In the genomic region with DNA sequence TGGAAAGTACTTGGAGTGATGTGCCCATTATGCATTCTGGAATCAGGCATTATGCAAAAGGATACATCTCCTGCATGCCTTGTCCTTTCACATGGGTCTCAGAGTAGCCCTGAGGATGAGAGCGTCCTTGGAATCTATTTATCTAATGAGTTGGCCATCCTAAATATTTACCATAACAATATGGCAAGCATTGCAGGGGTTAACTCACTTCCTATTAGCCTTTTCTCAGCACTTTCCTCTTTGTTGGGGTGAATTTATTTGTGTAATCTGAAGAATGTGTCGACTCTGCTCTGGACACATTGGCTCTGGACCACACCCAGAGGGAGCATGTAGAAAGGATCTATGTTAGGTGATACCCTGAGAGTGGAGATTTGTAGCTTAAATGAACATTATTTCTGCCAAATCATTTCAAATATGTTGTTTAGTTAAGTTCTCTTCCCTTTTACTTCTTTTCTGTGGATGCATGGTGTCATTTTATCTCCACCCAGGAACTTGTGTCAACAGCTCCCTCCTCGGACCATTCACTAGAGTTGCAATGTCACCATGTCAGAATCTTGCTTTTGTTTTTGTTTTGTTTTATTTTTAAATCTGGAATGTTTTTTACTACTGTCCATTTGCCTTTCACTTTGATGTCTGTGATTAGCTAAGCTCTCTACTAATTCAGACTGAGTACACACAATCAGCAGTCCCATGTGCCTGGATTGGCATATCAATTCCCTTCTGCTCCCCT, we compare ENCODE assay signal across 12 cellular contexts.
DNase-seq lines count a peak whose midpoint lies in the region; ATAC-seq and TF ChIP-seq lines count a peak whose summit lies in the region.
"Had no signal": no experiment of that assay in that cellular context is flagged by ENCODE, and none has a peak within 500 bp of the region (broad histone marks: within the 10 kb centered on the region; RNA-seq: fewer than 3 reads in every experiment).

No MANE protein-coding gene starts in this region.

- H3K36me3 ChIP-seq in ES-I3 (ENCODE audit: insufficient read depth, low read length) (no peaks in the 10 kb centered on the region), IMR-90 (ENCODE audit: control insufficient read depth, insufficient read depth, low read length) (no peaks in the 10 kb centered on the region), mammary epithelial cell (ENCODE audit: insufficient read depth, low read length) (no peaks in the 10 kb centered on the region), body of pancreas (replicated peaks in 1 of 2; ENCODE audit: insufficient read depth in 1 of 2, low read depth in 2 of 2) (no peaks in the 10 kb centered on the region)
- H3K36me3 ChIP-seq: neutrophil had no signal

- H3K14ac ChIP-seq in IMR-90 (replicated peaks; ENCODE audit: low read depth, low read length), result no peak overlapping the region

- CTCF ChIA-PET in IMR-90 (lab: Yijun Ruan, JAX) (interaction anchor here (0.5 kb wide), 1 partner anchor 365 kb away, joined by 5 read pairs; no protein-coding TSS in a partner anchor), mammary epithelial cell (lab: Charles Lee; ENCODE audit: low non-redundant PET) (interaction anchor here (0.7 kb wide), 1 partner anchor 542 kb away, joined by 3 read pairs; no protein-coding TSS in a partner anchor)
- CTCF ChIA-PET in activated CD4-positive, alpha-beta T cell treated with anti-CD3 and anti-CD28 coated beads for 36 hours (lab: Charles Lee), result no interaction called here

- 0 out of 2 replicates have a peak, but pooled peaks have one; percentile 7 for TF ChIP-seq CTCF in IMR-90 (conservative IDR thresholded peaks at IDR 0.05; ENCODE audit: low read depth, low read length)
- TF ChIP-seq CTCF in mammary epithelial cell (conservative IDR thresholded peaks at IDR 0.05 in 1 of 2, IDR thresholded peaks at IDR 0.05 in 1 of 2; ENCODE audit: extremely low read depth in 1 of 2, insufficient read depth in 1 of 2, low read depth in 1 of 2, low read length in 2 of 2), result peak; percentile 21 to 49
- peak; percentile 29 to 52 (median 39) for TF ChIP-seq CTCF in nephron (IDR thresholded peaks at IDR 0.05; ENCODE audit: unreplicated experiment in 3 of 3)
- no peak for TF ChIP-seq CTCF in body of pancreas (IDR thresholded peaks at IDR 0.05)

- H3K4me2 ChIP-seq in IMR-90 (ENCODE audit: low read depth, low read length) (no peak overlapping the region), mammary epithelial cell (ENCODE audit: insufficient read depth, low read depth, low read length) (no peak overlapping the region)
- H3K4me2 ChIP-seq: KMS-11 had no signal

- no peaks in the 10 kb centered on the region for H3K79me1 ChIP-seq in IMR-90 (ENCODE audit: low read depth in 1 of 2, low read length in 2 of 2)

- TF ChIP-seq RAD21 in IMR-90 (IDR thresholded peaks at IDR 0.05; ENCODE audit: low read length), result peak; percentile 25

- H3K79me2 ChIP-seq in mammary epithelial cell (ENCODE audit: insufficient read depth, low read length), result no peaks in the 10 kb centered on the region

- no peak overlapping the region for H3K56ac ChIP-seq in IMR-90 (ENCODE audit: extremely low read depth, insufficient read depth, low read length)

- no peak overlapping the region for H2BK20ac ChIP-seq in IMR-90 (ENCODE audit: low read depth, low read length)

- peak; percentile 0 for DNase-seq in IMR-90
- DNase-seq in mammary epithelial cell, result peak; percentile 17
- no peak for DNase-seq in activated naive CD4-positive, alpha-beta T cell treated with Interleukin-2 at 50 U/mL for 16 hours
- no peak for DNase-seq in body of pancreas
- no peak for DNase-seq in activated CD4-positive, alpha-beta T cell treated with anti-CD3 and anti-CD28 coated beads for 36 hours

- no peak overlapping the region for H2BK15ac ChIP-seq in IMR-90 (ENCODE audit: low read depth, low read length)

- no peaks in the 10 kb centered on the region for H3K27me3 ChIP-seq in IMR-90 (ENCODE audit: control insufficient read depth, insufficient read depth, low read length)
- H3K27me3 ChIP-seq in mammary epithelial cell (ENCODE audit: insufficient read depth, low read length), result peaks cover 6% of the 10 kb centered on the region
- H3K27me3 ChIP-seq in body of pancreas, result no peaks in the 10 kb centered on the region
- H3K27me3 ChIP-seq: neutrophil had no signal

- H3K4ac ChIP-seq in IMR-90 (ENCODE audit: low read depth, low read length), result no peak overlapping the region

- no peak overlapping the region for H3K27ac ChIP-seq in IMR-90 (ENCODE audit: insufficient read depth, low read length)
- H3K27ac ChIP-seq in mammary epithelial cell (ENCODE audit: insufficient read depth, low read depth, low read length), result no peak overlapping the region
- H3K27ac ChIP-seq in body of pancreas, result no peak overlapping the region
- H3K27ac ChIP-seq: KMS-11, neutrophil had no signal

- no TSS peak for BruUV-seq in IMR-90 (replicated peaks; lab: Mats Ljungman, UMichigan)
- BruUV-seq in mammary epithelial cell (replicated peaks; lab: Mats Ljungman, UMichigan), result no TSS peak

- H3K36me3 Mint-ChIP-seq in nephron (ENCODE audit: low read depth), result no peaks in the 10 kb centered on the region
- no peaks in the 10 kb centered on the region for H3K36me3 Mint-ChIP-seq in activated CD4-positive, alpha-beta T cell treated with anti-CD3 and anti-CD28 coated beads for 36 hours (ENCODE audit: low read depth)

- peak overlapping the region; percentile 13 for H3K9ac ChIP-seq in ES-I3 (ENCODE audit: low read depth, low read length)
- H3K9ac ChIP-seq in IMR-90 (ENCODE audit: low read depth, low read length), result no peak overlapping the region
- H3K9ac ChIP-seq in mammary epithelial cell (ENCODE audit: insufficient read depth, low read length), result no peak overlapping the region
- H3K9ac ChIP-seq: KMS-11 had no signal

- H4K8ac ChIP-seq in IMR-90 (ENCODE audit: low read depth in 2 of 2, low read length in 2 of 2), result no peak overlapping the region

- H3K9me3 ChIP-seq in ES-I3 (ENCODE audit: control insufficient read depth, insufficient read depth, low read length) (no peaks in the 10 kb centered on the region), IMR-90 (ENCODE audit: control insufficient read depth, insufficient read depth, low read length) (no peaks in the 10 kb centered on the region), mammary epithelial cell (replicated peaks; ENCODE audit: insufficient read depth, low read length) (no peaks in the 10 kb centered on the region), body of pancreas (no peaks in the 10 kb centered on the region)
- H3K9me3 ChIP-seq: neutrophil had no signal

- no peak overlapping the region for H2BK120ac ChIP-seq in IMR-90 (ENCODE audit: low read depth, low read length)

- no peaks in the 10 kb centered on the region for H4K20me1 ChIP-seq in IMR-90 (ENCODE audit: insufficient read depth, low read length)
- no peaks in the 10 kb centered on the region for H4K20me1 ChIP-seq in mammary epithelial cell (ENCODE audit: insufficient read depth, low read length)

- no peaks in the 10 kb centered on the region for H3K9me1 ChIP-seq in IMR-90 (ENCODE audit: insufficient read depth, low read length)

- no peak overlapping the region for H3K4me3 Mint-ChIP-seq in nephron
- H3K4me3 Mint-ChIP-seq in activated CD4-positive, alpha-beta T cell treated with anti-CD3 and anti-CD28 coated beads for 36 hours, result no peak overlapping the region
- H3K4me3 Mint-ChIP-seq: T-helper 2 cell treated with Interferon-gamma antibody and Interleukin-4, amounts not matched to agents 5 μg/mL and 100 μg/mL, for 36 hours had no signal

- POLR2A ChIA-PET in IMR-90 (lab: Charles Lee; ENCODE audit: unreplicated experiment), result no interaction called here
- POLR2A ChIA-PET in activated CD4-positive, alpha-beta T cell treated with anti-CD3 and anti-CD28 coated beads for 36 hours (lab: Charles Lee), result no interaction called here

- no peak overlapping the region for H3K23ac ChIP-seq in IMR-90 (ENCODE audit: low read depth, low read length)

- H3K4me1 Mint-ChIP-seq in nephron, result peaks cover 18% of the 10 kb centered on the region
- H3K4me1 Mint-ChIP-seq in activated CD4-positive, alpha-beta T cell treated with anti-CD3 and anti-CD28 coated beads for 36 hours, result no peaks in the 10 kb centered on the region

- H3K18ac ChIP-seq in IMR-90 (ENCODE audit: low read depth, low read length), result no peak overlapping the region

- no peak overlapping the region for H4K91ac ChIP-seq in IMR-90 (ENCODE audit: insufficient read depth, low read depth, low read length)

- ATAC-seq in IMR-90 (ENCODE audit: low read depth), result no peak
- no peak for ATAC-seq in body of pancreas
- ATAC-seq in HG02870 (IDR thresholded peaks at IDR 0.05; ENCODE audit: unreplicated experiment), result no peak
- no peak for ATAC-seq in activated CD4-positive, alpha-beta T cell treated with anti-CD3 and anti-CD28 coated beads for 36 hours

- no peaks in the 10 kb centered on the region for H3K9me3 Mint-ChIP-seq in nephron
- H3K9me3 Mint-ChIP-seq in activated CD4-positive, alpha-beta T cell treated with anti-CD3 and anti-CD28 coated beads for 36 hours (ENCODE audit: low read depth), result no peaks in the 10 kb centered on the region
- H3K9me3 Mint-ChIP-seq: activated T-helper 2 cell treated with anti-CD3 and anti-CD28 coated beads, Interferon-gamma antibody, Interleukin-2, Interleukin-4, amounts not matched to agents 10 μg/mL and 5 μg/mL and 100 μg/mL, durations not matched to agents 14 hours and 24 hours and 36 hours; T-helper 2 cell treated with Interferon-gamma antibody and Interleukin-4, amounts not matched to agents 5 μg/mL and 100 μg/mL, for 36 hours had no signal

- dilution Hi-C loops in IMR-90 (cut with HindIII; ENCODE audit: low sequenced_read_pairs, unreplicated experiment) (no loop called here), mammary epithelial cell (cut with HindIII; ENCODE audit: low sequenced_read_pairs) (no loop called here)

- no peak overlapping the region for H2BK5ac ChIP-seq in IMR-90 (ENCODE audit: low read depth, low read length, poor library complexity, severe bottlenecking)

- H4K5ac ChIP-seq in IMR-90 (ENCODE audit: low read depth, low read length), result no peak overlapping the region

- H3K4me1 ChIP-seq in ES-I3 (ENCODE audit: insufficient read depth, low read length) (peaks cover 79% of the 10 kb centered on the region), IMR-90 (ENCODE audit: control insufficient read depth, insufficient read depth, low read length) (no peaks in the 10 kb centered on the region), mammary epithelial cell (ENCODE audit: insufficient read depth, low read length) (no peaks in the 10 kb centered on the region), body of pancreas (no peaks in the 10 kb centered on the region)

- H2AK5ac ChIP-seq in IMR-90 (ENCODE audit: low read depth, low read length), result no peak overlapping the region

- TF ChIP-seq POLR2A in IMR-90 (IDR thresholded peaks at IDR 0.05; ENCODE audit: low read depth, low read length) (no peak), body of pancreas (IDR thresholded peaks at IDR 0.05) (no peak)

- no peak overlapping the region for H3K27ac Mint-ChIP-seq in nephron
- no peak overlapping the region for H3K27ac Mint-ChIP-seq in activated CD4-positive, alpha-beta T cell treated with anti-CD3 and anti-CD28 coated beads for 36 hours
- H3K27ac Mint-ChIP-seq: activated T-helper 2 cell treated with anti-CD3 and anti-CD28 coated beads, Interferon-gamma antibody, Interleukin-2, Interleukin-4, amounts not matched to agents 10 μg/mL and 5 μg/mL and 100 μg/mL, durations not matched to agents 14 hours and 24 hours and 36 hours; T-helper 2 cell treated with Interferon-gamma antibody and Interleukin-4, amounts not matched to agents 5 μg/mL and 100 μg/mL, for 36 hours had no signal

- peaks cover 10% of the 10 kb centered on the region for H3K27me3 Mint-ChIP-seq in nephron (ENCODE audit: low read depth)
- H3K27me3 Mint-ChIP-seq in activated CD4-positive, alpha-beta T cell treated with anti-CD3 and anti-CD28 coated beads for 36 hours, result no peaks in the 10 kb centered on the region

- no CpG with 5 or more reads among the region's 3 CpGs for WGBS in IMR-90 (ENCODE audit: extremely low coverage in 2 of 2, insufficient read length in 1 of 2), 2 experiments
- WGBS in mammary epithelial cell (ENCODE audit: low coverage, missing lambda C conversion rate), result 49% methylated on average over 3 of the region's 3 CpGs
- WGBS in body of pancreas, 2 donors, result 15 to 27% methylated on average over 3 of the region's 3 CpGs

- in situ Hi-C loops in IMR-90 (cut with MboI; ENCODE audit: low sequenced_read_pairs) (no loop called here), mammary epithelial cell (cut with MboI; ENCODE audit: low sequenced_read_pairs in 2 of 2) (no loop called here)

- H3K4me3 ChIP-seq in IMR-90 (ENCODE audit: insufficient read depth, low read depth, low read length) (no peak overlapping the region), mammary epithelial cell (replicated peaks in 1 of 3; ENCODE audit: insufficient read depth in 1 of 3, low read depth in 2 of 3, low read length in 3 of 3) (no peak overlapping the region), body of pancreas (no peak overlapping the region)

- H2AFZ ChIP-seq in IMR-90 (replicated peaks; ENCODE audit: low read length, poor library complexity), result no peak overlapping the region
- H2AFZ ChIP-seq in mammary epithelial cell (ENCODE audit: low read depth, low read length), result no peak overlapping the region

- no peak overlapping the region for H2AK9ac ChIP-seq in IMR-90 (replicated peaks; ENCODE audit: low read depth, low read length, poor library complexity)

- intact Hi-C loops in IMR-90 (cut with micrococcal nuclease), result no loop called here
- intact Hi-C loops in mammary epithelial cell (cut with micrococcal nuclease), result loop anchor here (1.0 to 5.0 kb wide), 3 partner anchors 335 to 598 kb away; no protein-coding TSS in a partner anchor
- intact Hi-C loops in body of pancreas (cut with DNase I), result no loop called here
- intact Hi-C loops in activated CD4-positive, alpha-beta T cell treated with anti-CD3 and anti-CD28 coated beads for 36 hours (cut with DNase I, micrococcal nuclease), result no loop called here

Comparison
In these comparisons a context has a peak if more than half of its experiments do, and no peak if none do; other contexts are left out.
1. DNase-seq: peak in IMR-90 (single experiment) and mammary epithelial cell (single experiment); none in activated naive CD4-positive, alpha-beta T cell treated with Interleukin-2 at 50 U/mL for 16 hours (single experiment), body of pancreas (0 of 4) and activated CD4-positive, alpha-beta T cell treated with anti-CD3 and anti-CD28 coated beads for 36 hours (single experiment).
2. CTCF ChIP-seq: peak in IMR-90 (single experiment), mammary epithelial cell (2 of 2) and nephron (3 of 3); none in body of pancreas (0 of 7).